ENCODE assay signal across 11 cellular contexts in genomic region chr3:136728918-136729317, GRCh38. TPM values are rescaled to one million over a fixed set of nuclear protein-coding genes. Genes with fewer than 3 reads are reported as not detected.
DNase-seq lines count a peak whose midpoint lies in the region; ATAC-seq and TF ChIP-seq lines count a peak whose summit lies in the region.
"Had no signal": no experiment of that assay in that cellular context is flagged by ENCODE, and none has a peak within 500 bp of the region (broad histone marks: within the 10 kb centered on the region; RNA-seq: fewer than 3 reads in every experiment).

No MANE protein-coding gene starts in this region.

- no peak overlapping the region for H3K27ac Mint-ChIP-seq in WTC11

- no peaks in the 10 kb centered on the region for H3K27me3 Mint-ChIP-seq in WTC11 (ENCODE audit: low read depth)

- peaks cover 3% of the 10 kb centered on the region; the same call in 1 of the 2 replicates for H3K36me3 Mint-ChIP-seq in WTC11

- CTCF ChIA-PET in WTC11 (lab: Charles Lee), result interaction anchor here (1.2 kb wide), 1 partner anchor 337 kb away, joined by 4 read pairs; no protein-coding TSS in a partner anchor

- POLR2A ChIA-PET in WTC11 (lab: Charles Lee), result interaction anchor here (2.0 kb wide), 1 partner anchor 23 kb away, joined by 8 read pairs; the partner anchor contains the start of gene STAG1

- DNase-seq in A172 (ENCODE audit: low spot score) (peak; percentile 14), WTC11 (ENCODE audit: low spot score) (no peak), hepatic stellate cell (ENCODE audit: low spot score) (peak; percentile 29), T-helper 9 cell (no peak), NCI-H2171 (lab: John Stamatoyannopoulos, UW) (no peak)
- DNase-seq: lower lobe of right lung; NCI-H187 treated with DMSO at 0.1 percent for 48 hours; stimulated activated CD4-positive, alpha-beta T cell treated with anti-CD3 and anti-CD28 coated beads, Interleukin-2, amount 100 ng/mL, for 48 hours had no signal

- peaks cover 24% of the 10 kb centered on the region for H3K4me1 Mint-ChIP-seq in WTC11

- TF ChIP-seq CTCF in WTC11 (IDR thresholded peaks at IDR 0.05), result no peak

- ATAC-seq in GM19463 (IDR thresholded peaks at IDR 0.05; ENCODE audit: unreplicated experiment) (peak; percentile 19), WTC11 (peak; percentile 62), GM21390 (IDR thresholded peaks at IDR 0.05; ENCODE audit: unreplicated experiment) (no peak)
- no peak for ATAC-seq in activated CD4-positive, CD25-positive, alpha-beta regulatory T cell treated with anti-CD3 and anti-CD28 coated beads, Interleukin-2, amount 50 U/mL, for 24 hours

- H3K4me3 Mint-ChIP-seq in WTC11, result no peak overlapping the region

- no peaks in the 10 kb centered on the region for H3K9me3 Mint-ChIP-seq in WTC11

TF ChIP-seq in WTC11, 78 proteins besides CTCF, POLR2A, EP300 and RAD21:
- no peak for TF ChIP-seq ZBTB43 (CRISPR knock-in tag; IDR thresholded peaks at IDR 0.05)
- TF ChIP-seq HMGXB4 (CRISPR knock-in tag; IDR thresholded peaks at IDR 0.05), result no peak
- TF ChIP-seq IRF2 (CRISPR knock-in tag; IDR thresholded peaks at IDR 0.05; ENCODE audit: borderline replicate concordance, low read depth), result no peak
- TF ChIP-seq MLX (CRISPR knock-in tag; IDR thresholded peaks at IDR 0.05), result no peak
- TF ChIP-seq FOXJ3 (CRISPR knock-in tag; IDR thresholded peaks at IDR 0.05; ENCODE audit: borderline replicate concordance), result no peak
- no peak for TF ChIP-seq CREB1 (CRISPR knock-in tag; IDR thresholded peaks at IDR 0.05)
- TF ChIP-seq HMGA2 (CRISPR knock-in tag; IDR thresholded peaks at IDR 0.05), result no peak
- no peak for TF ChIP-seq ATF6 (CRISPR knock-in tag; IDR thresholded peaks at IDR 0.05)
- TF ChIP-seq ELF4 (CRISPR knock-in tag; IDR thresholded peaks at IDR 0.05; ENCODE audit: low read depth), result no peak
TF ChIP-seq in WTC11: peak in this region for 0.

RNA-seq across cellular contexts. Expression of gene STAG1, which starts 23.3 kb away (rescaled TPM):
- 43.0 and 50.6 TPM in 2 replicates for total RNA-seq in A172 (2014; rRNA removed; shearing (Covaris generic))
- total RNA-seq in WTC11 (2021), result 14.9 to 20.7 TPM (median 17.7 TPM) in 3 replicates

Comparison
In these comparisons a context has a peak if more than half of its experiments do, and no peak if none do; other contexts are left out.
1. DNase-seq: peak in A172 (single experiment) and hepatic stellate cell (single experiment); none in WTC11 (single experiment), T-helper 9 cell (single experiment) and NCI-H2171 (single experiment).
2. ATAC-seq: peak in GM19463 (single experiment) and WTC11 (single experiment); none in activated CD4-positive, CD25-positive, alpha-beta regulatory T cell treated with anti-CD3 and anti-CD28 coated beads, Interleukin-2, amount 50 U/mL, for 24 hours (0 of 2) and GM21390 (single experiment).